In the genomic region with DNA sequence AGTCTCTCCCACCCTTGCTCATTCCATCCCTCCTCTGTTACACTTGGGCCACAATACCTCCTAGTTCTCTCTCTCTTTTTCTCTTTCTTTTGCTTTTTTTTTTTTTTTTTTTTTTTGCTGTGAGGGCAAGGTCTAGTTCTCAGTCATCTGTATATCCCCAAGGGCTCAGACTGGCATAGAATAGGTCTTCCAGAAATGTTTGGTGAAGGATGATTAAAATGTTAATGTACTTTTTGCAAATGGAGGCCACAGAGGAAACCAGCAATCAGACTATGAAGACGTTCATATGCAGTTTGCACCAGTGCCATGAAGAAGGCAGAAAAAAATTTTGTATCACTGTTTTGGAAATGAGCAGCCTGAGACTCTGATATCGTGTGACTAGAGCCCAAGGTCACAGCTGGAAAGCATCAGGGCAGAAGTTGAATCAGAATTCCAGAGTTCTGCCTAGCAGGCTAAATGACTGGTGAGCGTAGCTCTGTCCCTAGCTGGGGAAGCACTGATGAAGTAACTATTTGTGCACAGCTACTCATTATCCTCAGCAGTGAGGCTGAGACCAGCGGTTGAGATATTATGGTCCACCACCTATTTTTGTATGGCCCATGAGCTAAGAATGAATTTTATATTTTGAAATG, we compare ENCODE assay signal across 11 cellular contexts.
DNase-seq lines count a peak whose midpoint lies in the region; ATAC-seq and TF ChIP-seq lines count a peak whose summit lies in the region.
"Had no signal": no experiment of that assay in that cellular context is flagged by ENCODE, and none has a peak within 500 bp of the region (broad histone marks: within the 10 kb centered on the region; RNA-seq: fewer than 3 reads in every experiment).

No MANE protein-coding gene starts in this region.

- peak overlapping the region; percentile 19 for H3K27ac Mint-ChIP-seq in activated T-helper 1 cell treated with anti-CD3 and anti-CD28 coated beads, Interleukin-12 subunit alpha, Interleukin-12 subunit beta, Interleukin-2, Interleukin-4 antibody, amounts not matched to agents 30 ng/mL and 10 ng/mL and 1 ng/mL, durations not matched to agents 14 hours and 24 hours and 36 hours

- no peaks in the 10 kb centered on the region for H3K9me3 Mint-ChIP-seq in activated T-helper 1 cell treated with anti-CD3 and anti-CD28 coated beads, Interleukin-12 subunit alpha, Interleukin-12 subunit beta, Interleukin-2, Interleukin-4 antibody, amounts not matched to agents 30 ng/mL and 10 ng/mL and 1 ng/mL, durations not matched to agents 14 hours and 24 hours and 36 hours

- DNase-seq in EH (ENCODE audit: low read depth) (peak; percentile 95), left cardiac atrium (peak; percentile 41), sciatic nerve (ENCODE audit: low spot score) (peak; percentile 68), medulla oblongata (ENCODE audit: extremely low spot score) (no peak), DMS79 (lab: John Stamatoyannopoulos, UW) (no peak), RKO (ENCODE audit: low spot score) (no peak), erythroblast (lab: John Stamatoyannopoulos, UW) (no peak)
- DNase-seq in activated T-helper 1 cell treated with anti-CD3 and anti-CD28 coated beads, Interleukin-12 subunit alpha, Interleukin-12 subunit beta, Interleukin-2, Interleukin-4 antibody, amounts not matched to agents 30 ng/mL and 10 ng/mL and 1 ng/mL, durations not matched to agents 14 hours and 24 hours and 36 hours (ENCODE audit: low spot score) = no peak
- DNase-seq: DMS 273 treated with DMSO at 0.1 percent for 48 hours; NCI-H146; stimulated activated CD4-positive, alpha-beta T cell treated with anti-CD3 and anti-CD28 coated beads, Interleukin-1b, Interleukin-23, amount 100 ng/mL, for 48 hours had no signal

- H3K4me3 Mint-ChIP-seq in activated T-helper 1 cell treated with anti-CD3 and anti-CD28 coated beads, Interleukin-12 subunit alpha, Interleukin-12 subunit beta, Interleukin-2, Interleukin-4 antibody, amounts not matched to agents 30 ng/mL and 10 ng/mL and 1 ng/mL, durations not matched to agents 14 hours and 24 hours and 36 hours = no peak overlapping the region

- no peak for TF ChIP-seq POLR2A in erythroblast (IDR thresholded peaks at IDR 0.05; ENCODE audit: low read length)

- H3K4me1 Mint-ChIP-seq in activated T-helper 1 cell treated with anti-CD3 and anti-CD28 coated beads, Interleukin-12 subunit alpha, Interleukin-12 subunit beta, Interleukin-2, Interleukin-4 antibody, amounts not matched to agents 30 ng/mL and 10 ng/mL and 1 ng/mL, durations not matched to agents 14 hours and 24 hours and 36 hours (ENCODE audit: low read depth) = peaks cover 41% of the 10 kb centered on the region

- H3K36me3 Mint-ChIP-seq in activated T-helper 1 cell treated with anti-CD3 and anti-CD28 coated beads, Interleukin-12 subunit alpha, Interleukin-12 subunit beta, Interleukin-2, Interleukin-4 antibody, amounts not matched to agents 30 ng/mL and 10 ng/mL and 1 ng/mL, durations not matched to agents 14 hours and 24 hours and 36 hours (ENCODE audit: low read depth) = peaks cover 46% of the 10 kb centered on the region

- ATAC-seq in left cardiac atrium (peak; percentile 89 to 93), sciatic nerve (peak; percentile 94)

- H3K27me3 Mint-ChIP-seq in activated T-helper 1 cell treated with anti-CD3 and anti-CD28 coated beads, Interleukin-12 subunit alpha, Interleukin-12 subunit beta, Interleukin-2, Interleukin-4 antibody, amounts not matched to agents 30 ng/mL and 10 ng/mL and 1 ng/mL, durations not matched to agents 14 hours and 24 hours and 36 hours (ENCODE audit: insufficient read depth) = peaks cover 1% of the 10 kb centered on the region

- intact Hi-C loops in activated T-helper 1 cell treated with anti-CD3 and anti-CD28 coated beads, Interleukin-12 subunit alpha, Interleukin-12 subunit beta, Interleukin-2, Interleukin-4 antibody, amounts not matched to agents 30 ng/mL and 10 ng/mL and 1 ng/mL, durations not matched to agents 14 hours and 24 hours and 36 hours (cut with micrococcal nuclease) = loop anchor here (5.0 kb wide), 1 partner anchor 177 kb away; no protein-coding TSS in a partner anchor
- intact Hi-C loops in left cardiac atrium (cut with DNase I) (loop anchor here in 1 of 2 donors (10.0 kb wide), 1 partner anchor 185 kb away; a partner anchor contains a TSS), sciatic nerve (cut with DNase I) (no loop called here)

Comparison
In these comparisons a context has a peak if more than half of its experiments do, and no peak if none do; other contexts are left out.
1. DNase-seq: peak in EH (single experiment), left cardiac atrium (single experiment) and sciatic nerve (single experiment); none in activated T-helper 1 cell treated with anti-CD3 and anti-CD28 coated beads, Interleukin-12 subunit alpha, Interleukin-12 subunit beta, Interleukin-2, Interleukin-4 antibody, amounts not matched to agents 30 ng/mL and 10 ng/mL and 1 ng/mL, durations not matched to agents 14 hours and 24 hours and 36 hours (single experiment), medulla oblongata (single experiment), DMS79 (single experiment), RKO (single experiment) and erythroblast (0 of 2).